In the genomic region with DNA sequence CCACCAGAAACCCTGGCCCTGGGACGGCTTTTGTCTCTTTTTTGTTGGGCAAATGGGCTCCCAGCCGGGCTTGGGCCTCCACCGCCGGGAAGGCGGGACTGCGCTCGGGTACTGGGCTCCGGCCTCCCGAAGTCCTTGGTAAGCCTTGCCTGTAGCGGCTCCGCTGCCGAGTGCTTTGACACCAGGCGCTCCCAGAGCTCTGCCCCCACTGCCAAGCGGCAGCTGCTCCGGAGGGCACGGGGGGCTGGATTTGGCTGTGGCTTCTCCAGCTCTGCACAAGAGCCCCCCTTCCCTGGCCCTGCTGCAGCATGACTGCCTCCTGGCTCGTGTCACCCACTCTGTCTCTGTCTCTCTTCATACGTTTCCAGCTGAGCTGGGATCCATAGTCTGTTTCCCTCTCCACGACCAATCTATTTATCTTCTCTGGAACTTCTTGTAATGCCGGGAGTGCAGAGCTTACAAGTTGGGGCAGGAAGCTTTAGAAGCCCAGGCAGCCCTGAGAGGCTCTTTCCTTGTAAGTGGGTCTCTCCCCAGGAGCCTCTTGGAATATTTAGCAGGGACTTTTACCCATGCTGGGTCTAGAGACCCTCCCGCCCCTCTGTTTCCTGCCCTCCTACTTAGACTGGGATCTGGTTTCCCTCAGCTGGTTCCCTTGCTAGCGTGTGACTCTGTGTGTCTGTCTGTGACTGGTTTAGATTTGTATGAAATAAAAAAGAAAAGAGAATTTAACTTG, we compare ENCODE assay signal across 2 cellular contexts.
A peak's percentile ranks its signal among the peaks of the same experiment; 100 is the strongest.
TF ChIP-seq lines count a peak whose summit lies in the region.

No MANE protein-coding gene starts in this region.

TF ChIP-seq in SK-N-SH, 30 proteins besides CTCF, POLR2A, EP300 and RAD21 (continued from another document):
- TF ChIP-seq, protein P1, sequence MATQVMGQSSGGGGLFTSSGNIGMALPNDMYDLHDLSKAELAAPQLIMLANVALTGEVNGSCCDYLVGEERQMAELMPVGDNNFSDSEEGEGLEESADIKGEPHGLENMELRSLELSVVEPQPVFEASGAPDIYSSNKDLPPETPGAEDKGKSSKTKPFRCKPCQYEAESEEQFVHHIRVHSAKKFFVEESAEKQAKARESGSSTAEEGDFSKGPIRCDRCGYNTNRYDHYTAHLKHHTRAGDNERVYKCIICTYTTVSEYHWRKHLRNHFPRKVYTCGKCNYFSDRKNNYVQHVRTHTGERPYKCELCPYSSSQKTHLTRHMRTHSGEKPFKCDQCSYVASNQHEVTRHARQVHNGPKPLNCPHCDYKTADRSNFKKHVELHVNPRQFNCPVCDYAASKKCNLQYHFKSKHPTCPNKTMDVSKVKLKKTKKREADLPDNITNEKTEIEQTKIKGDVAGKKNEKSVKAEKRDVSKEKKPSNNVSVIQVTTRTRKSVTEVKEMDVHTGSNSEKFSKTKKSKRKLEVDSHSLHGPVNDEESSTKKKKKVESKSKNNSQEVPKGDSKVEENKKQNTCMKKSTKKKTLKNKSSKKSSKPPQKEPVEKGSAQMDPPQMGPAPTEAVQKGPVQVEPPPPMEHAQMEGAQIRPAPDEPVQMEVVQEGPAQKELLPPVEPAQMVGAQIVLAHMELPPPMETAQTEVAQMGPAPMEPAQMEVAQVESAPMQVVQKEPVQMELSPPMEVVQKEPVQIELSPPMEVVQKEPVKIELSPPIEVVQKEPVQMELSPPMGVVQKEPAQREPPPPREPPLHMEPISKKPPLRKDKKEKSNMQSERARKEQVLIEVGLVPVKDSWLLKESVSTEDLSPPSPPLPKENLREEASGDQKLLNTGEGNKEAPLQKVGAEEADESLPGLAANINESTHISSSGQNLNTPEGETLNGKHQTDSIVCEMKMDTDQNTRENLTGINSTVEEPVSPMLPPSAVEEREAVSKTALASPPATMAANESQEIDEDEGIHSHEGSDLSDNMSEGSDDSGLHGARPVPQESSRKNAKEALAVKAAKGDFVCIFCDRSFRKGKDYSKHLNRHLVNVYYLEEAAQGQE (IDR thresholded peaks at IDR 0.05; ENCODE audit: low read depth, low read length): no peak
- TF ChIP-seq PBX3 (IDR thresholded peaks at IDR 0.05) (no peak), MXI1 (IDR thresholded peaks at IDR 0.05; ENCODE audit: low read depth, low read length) (peak; percentile 75; the same call in 1 of the 2 replicates), CHD2 (IDR thresholded peaks at IDR 0.05; ENCODE audit: low read length, partially characterized antibody) (peak; percentile 66)

TF ChIP-seq in SK-N-SH treated with all-trans-retinoic acid at 6 μM for 48 hours, 23 proteins besides CTCF, POLR2A, EP300 and RAD21 (continued from another document):
- TF ChIP-seq, protein P2, sequence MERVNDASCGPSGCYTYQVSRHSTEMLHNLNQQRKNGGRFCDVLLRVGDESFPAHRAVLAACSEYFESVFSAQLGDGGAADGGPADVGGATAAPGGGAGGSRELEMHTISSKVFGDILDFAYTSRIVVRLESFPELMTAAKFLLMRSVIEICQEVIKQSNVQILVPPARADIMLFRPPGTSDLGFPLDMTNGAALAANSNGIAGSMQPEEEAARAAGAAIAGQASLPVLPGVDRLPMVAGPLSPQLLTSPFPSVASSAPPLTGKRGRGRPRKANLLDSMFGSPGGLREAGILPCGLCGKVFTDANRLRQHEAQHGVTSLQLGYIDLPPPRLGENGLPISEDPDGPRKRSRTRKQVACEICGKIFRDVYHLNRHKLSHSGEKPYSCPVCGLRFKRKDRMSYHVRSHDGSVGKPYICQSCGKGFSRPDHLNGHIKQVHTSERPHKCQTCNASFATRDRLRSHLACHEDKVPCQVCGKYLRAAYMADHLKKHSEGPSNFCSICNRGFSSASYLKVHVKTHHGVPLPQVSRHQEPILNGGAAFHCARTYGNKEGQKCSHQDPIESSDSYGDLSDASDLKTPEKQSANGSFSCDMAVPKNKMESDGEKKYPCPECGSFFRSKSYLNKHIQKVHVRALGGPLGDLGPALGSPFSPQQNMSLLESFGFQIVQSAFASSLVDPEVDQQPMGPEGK (CRISPR knock-in tag; IDR thresholded peaks at IDR 0.05; ENCODE audit: borderline replicate concordance): no peak
- TF ChIP-seq PPARA (CRISPR knock-in tag; IDR thresholded peaks at IDR 0.05; ENCODE audit: borderline replicate concordance) (no peak), TCF4 (CRISPR knock-in tag; IDR thresholded peaks at IDR 0.05; ENCODE audit: borderline replicate concordance) (no peak), ZNF70 (CRISPR knock-in tag; IDR thresholded peaks at IDR 0.05) (no peak), CSRNP3 (CRISPR knock-in tag; IDR thresholded peaks at IDR 0.05) (no peak)
TF ChIP-seq in SK-N-SH treated with all-trans-retinoic acid at 6 μM for 48 hours: peak in this region for 0.
